ENCODE assay signal across 17 cellular contexts in the genomic region with DNA sequence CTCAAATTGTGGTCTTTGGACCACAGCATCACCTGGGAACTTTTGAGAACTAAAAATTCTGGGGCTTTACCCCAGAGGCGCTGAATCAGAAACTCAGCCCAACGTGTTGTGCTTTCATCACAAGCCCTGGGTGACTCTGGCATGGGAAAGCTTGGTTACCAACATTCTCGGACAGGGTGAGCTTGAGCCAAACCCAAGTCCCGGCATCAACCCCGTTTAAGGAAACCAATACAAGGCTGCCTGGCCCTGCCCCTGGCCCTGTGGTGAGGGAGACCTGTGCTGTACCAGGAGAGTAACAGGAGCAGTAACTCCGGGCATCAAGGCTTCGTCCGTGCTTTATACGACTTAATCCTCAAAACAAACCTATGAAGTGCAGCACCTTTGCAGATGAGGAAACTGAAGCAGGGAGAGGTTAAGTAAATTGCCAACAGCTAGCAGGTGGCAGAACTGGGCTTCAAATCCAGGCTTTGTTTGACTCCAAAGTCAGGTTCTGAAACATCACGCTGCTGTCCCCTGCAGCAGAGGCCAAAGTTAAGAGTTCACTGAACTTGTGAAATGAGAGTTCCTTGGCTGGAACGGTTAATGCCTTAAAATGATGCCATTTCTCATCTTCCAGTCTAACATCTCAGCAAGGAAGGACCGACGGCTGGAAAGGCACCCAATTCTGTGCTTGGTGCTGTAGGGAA.
DNase-seq lines count a peak whose midpoint lies in the region; ATAC-seq and TF ChIP-seq lines count a peak whose summit lies in the region.
"Had no signal": no experiment of that assay in that cellular context is flagged by ENCODE, and none has a peak within 500 bp of the region (broad histone marks: within the 10 kb centered on the region; RNA-seq: fewer than 3 reads in every experiment).

No MANE protein-coding gene starts in this region.

- dilution Hi-C loops in mammary epithelial cell (cut with HindIII; ENCODE audit: low sequenced_read_pairs), result no loop called here

- H3K36me3 ChIP-seq in breast epithelium (no peaks in the 10 kb centered on the region), mammary epithelial cell (ENCODE audit: insufficient read depth, low read length) (peaks cover 6% of the 10 kb centered on the region), esophagus squamous epithelium (peaks cover 0 to 71% (median 3%) of the 10 kb centered on the region in 3 donors), stomach (peaks cover 4 to 69% (median 64%) of the 10 kb centered on the region in 4 donors), vagina (peaks cover 0 to 4% of the 10 kb centered on the region in 2 donors), upper lobe of left lung (peaks cover 0 to 31% (median 5%) of the 10 kb centered on the region in 4 donors)

- peak in 1 of 2 donors; percentile 80 for DNase-seq in breast epithelium (ENCODE audit: low spot score in 2 of 2)
- no peak for DNase-seq in mammary epithelial cell
- no peak for DNase-seq in esophagus squamous epithelium (lab: John Stamatoyannopoulos, UW)
- DNase-seq in stomach, result no peak
- DNase-seq in vagina (ENCODE audit: extremely low spot score in 2 of 2), result no peak
- DNase-seq in D341Med (ENCODE audit: low spot score), result no peak
- no peak for DNase-seq in activated CD4-positive, alpha-beta T cell treated with anti-CD3 and anti-CD28 coated beads for 48 hours
- DNase-seq in upper lobe of left lung, result no peak
- DNase-seq: Calu3; CD4-positive, alpha-beta T cell; Karpas-422; MG63; NCI-H1092 treated with DMSO at 0.1 percent for 48 hours; NCI-H2081 treated with DMSO at 0.1 percent for 48 hours; NCI-H510A treated with DMSO at 0.1 percent for 48 hours; PC-9 had no signal

- H3K27ac ChIP-seq in breast epithelium (peak overlapping the region; percentile 85 to 93), mammary epithelial cell (ENCODE audit: insufficient read depth, low read depth, low read length) (no peak overlapping the region), esophagus squamous epithelium (peak overlapping the region; percentile 58 to 74 (median 69)), stomach (peak overlapping the region in 4 of 5 donors; percentile 26 to 84 (median 42)), vagina (peak overlapping the region; percentile 56), upper lobe of left lung (no peak overlapping the region)
- H3K27ac ChIP-seq: 22Rv1, PC-9 had no signal

- H3K27me3 ChIP-seq in breast epithelium, result no peaks in the 10 kb centered on the region
- no peaks in the 10 kb centered on the region for H3K27me3 ChIP-seq in mammary epithelial cell (ENCODE audit: insufficient read depth, low read length)
- no peaks in the 10 kb centered on the region for H3K27me3 ChIP-seq in esophagus squamous epithelium
- no peaks in the 10 kb centered on the region for H3K27me3 ChIP-seq in stomach
- H3K27me3 ChIP-seq in vagina, result no peaks in the 10 kb centered on the region
- H3K27me3 ChIP-seq in upper lobe of left lung, result no peaks in the 10 kb centered on the region
- H3K27me3 ChIP-seq: MG63 had no signal

- H4K20me1 ChIP-seq in mammary epithelial cell (ENCODE audit: insufficient read depth, low read length), result no peaks in the 10 kb centered on the region

- ATAC-seq in upper lobe of left lung (ENCODE audit: low FRiP score in 2 of 2), result no peak

- H3K4me2 ChIP-seq in mammary epithelial cell (ENCODE audit: insufficient read depth, low read depth, low read length), result no peak overlapping the region
- H3K4me2 ChIP-seq: PC-9 had no signal

- H3K9me3 ChIP-seq in breast epithelium, result no peaks in the 10 kb centered on the region
- no peaks in the 10 kb centered on the region for H3K9me3 ChIP-seq in mammary epithelial cell (replicated peaks; ENCODE audit: insufficient read depth, low read length)
- H3K9me3 ChIP-seq in esophagus squamous epithelium, result no peaks in the 10 kb centered on the region
- H3K9me3 ChIP-seq in stomach, result no peaks in the 10 kb centered on the region
- no peaks in the 10 kb centered on the region for H3K9me3 ChIP-seq in vagina
- no peaks in the 10 kb centered on the region for H3K9me3 ChIP-seq in upper lobe of left lung
- H3K9me3 ChIP-seq: MG63 had no signal

- no TSS peak for BruUV-seq in mammary epithelial cell (replicated peaks; lab: Mats Ljungman, UMichigan)

- no peak overlapping the region for H3K9ac ChIP-seq in mammary epithelial cell (ENCODE audit: insufficient read depth, low read length)

- H3K4me3 ChIP-seq in breast epithelium (no peak overlapping the region), mammary epithelial cell (replicated peaks in 1 of 3; ENCODE audit: insufficient read depth in 1 of 3, low read depth in 2 of 3, low read length in 3 of 3) (no peak overlapping the region), esophagus squamous epithelium (no peak overlapping the region), stomach (no peak overlapping the region), vagina (no peak overlapping the region), upper lobe of left lung (no peak overlapping the region)
- H3K4me3 ChIP-seq: MG63, PC-9 had no signal

- 70% methylated on average over 13 of the region's 13 CpGs for WGBS in mammary epithelial cell (ENCODE audit: low coverage, missing lambda C conversion rate)
- 72 to 83% methylated on average over 10 to 12 of the region's 13 CpGs for WGBS in esophagus squamous epithelium, 2 donors
- 83 to 93% (median 90%) methylated on average over 12 to 13 of the region's 13 CpGs for WGBS in stomach, 5 donors
- WGBS in upper lobe of left lung, 2 donors, result 94% methylated on average over 12 to 13 of the region's 13 CpGs

- TF ChIP-seq CTCF in breast epithelium (IDR thresholded peaks at IDR 0.05), result no peak
- no peak for TF ChIP-seq CTCF in mammary epithelial cell (conservative IDR thresholded peaks at IDR 0.05 in 1 of 2, IDR thresholded peaks at IDR 0.05 in 1 of 2; ENCODE audit: extremely low read depth in 1 of 2, insufficient read depth in 1 of 2, low read depth in 1 of 2, low read length in 2 of 2)
- no peak for TF ChIP-seq CTCF in esophagus squamous epithelium (IDR thresholded peaks at IDR 0.05)
- TF ChIP-seq CTCF in stomach (IDR thresholded peaks at IDR 0.05), result no peak
- no peak for TF ChIP-seq CTCF in vagina (IDR thresholded peaks at IDR 0.05)
- no peak for TF ChIP-seq CTCF in upper lobe of left lung (IDR thresholded peaks at IDR 0.05)

- TF ChIP-seq POLR2A in breast epithelium (IDR thresholded peaks at IDR 0.05) (no peak), esophagus squamous epithelium (IDR thresholded peaks at IDR 0.05) (no peak), stomach (IDR thresholded peaks at IDR 0.05) (no peak), vagina (IDR thresholded peaks at IDR 0.05) (no peak), upper lobe of left lung (IDR thresholded peaks at IDR 0.05) (no peak)

- in situ Hi-C loops in mammary epithelial cell (cut with MboI; ENCODE audit: low sequenced_read_pairs in 2 of 2), result loop anchor here in 1 of 2 donors (10.0 kb wide), 2 partner anchors 66 to 236 kb away; a partner anchor contains a TSS

- H3K4me1 ChIP-seq in breast epithelium (peaks cover 0 to 5% of the 10 kb centered on the region in 2 donors), mammary epithelial cell (ENCODE audit: insufficient read depth, low read length) (no peaks in the 10 kb centered on the region), esophagus squamous epithelium (peaks cover 0 to 40% (median 29%) of the 10 kb centered on the region in 3 donors), stomach (peaks cover 10 to 40% (median 14%) of the 10 kb centered on the region in 4 donors), vagina (peaks cover 19% of the 10 kb centered on the region), upper lobe of left lung (peaks cover 0 to 14% (median 0%) of the 10 kb centered on the region in 4 donors)

- no peaks in the 10 kb centered on the region for H3K79me2 ChIP-seq in mammary epithelial cell (ENCODE audit: insufficient read depth, low read length)

- H2AFZ ChIP-seq in mammary epithelial cell (ENCODE audit: low read depth, low read length), result no peak overlapping the region
- H2AFZ ChIP-seq: PC-9 had no signal

- CTCF ChIA-PET in mammary epithelial cell (lab: Charles Lee; ENCODE audit: low non-redundant PET), result no interaction called here

- intact Hi-C loops in breast epithelium (cut with DNase I; ENCODE audit: low total_unique reads), result no loop called here
- intact Hi-C loops in mammary epithelial cell (cut with micrococcal nuclease), result no loop called here
- intact Hi-C loops in esophagus squamous epithelium (cut with DNase I), result loop anchor here (10.0 kb wide), 3 partner anchors 56 to 186 kb away; a partner anchor contains a TSS
- intact Hi-C loops in stomach (cut with DNase I; ENCODE audit: low total_unique reads), result no loop called here
- intact Hi-C loops in vagina (cut with DNase I), result no loop called here

- no peak for TF ChIP-seq EP300 in stomach (IDR thresholded peaks at IDR 0.05)
- TF ChIP-seq EP300 in upper lobe of left lung (IDR thresholded peaks at IDR 0.05), result no peak

Comparison
In these comparisons a context has a peak if more than half of its experiments do, and no peak if none do; other contexts are left out.
1. H3K27ac ChIP-seq: peak in breast epithelium (2 of 2), esophagus squamous epithelium (4 of 4), stomach (4 of 5) and vagina (single experiment); none in mammary epithelial cell (single experiment) and upper lobe of left lung (0 of 4).